In the genomic region with DNA sequence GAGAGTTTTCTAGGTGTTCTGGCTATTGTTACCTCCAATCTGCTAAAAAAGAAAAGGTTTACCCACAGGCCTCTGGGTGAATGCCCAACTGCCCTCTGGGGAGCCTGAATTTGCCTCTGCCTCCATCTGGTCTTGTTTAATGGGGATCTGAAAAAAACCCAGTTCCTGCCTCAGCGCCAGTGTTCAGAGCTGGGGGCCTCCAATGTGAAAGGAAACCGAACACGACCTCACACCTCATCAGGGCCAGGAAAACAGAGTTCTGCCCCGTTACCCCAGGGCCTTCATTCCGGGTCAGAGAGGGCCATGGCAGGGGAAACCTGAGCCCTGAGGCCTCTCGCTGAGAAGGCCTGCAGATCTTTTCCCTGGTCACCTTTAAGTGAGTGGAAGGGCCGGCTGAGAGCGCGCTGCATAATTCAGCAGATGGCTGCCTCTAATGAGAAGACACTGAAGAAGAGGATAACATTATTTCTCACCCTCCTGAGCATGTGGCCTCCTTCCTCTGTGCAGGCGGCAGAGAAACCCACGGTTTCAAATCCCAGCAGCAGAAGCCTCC, we compare ENCODE assay signal across 8 cellular contexts. TPM values are rescaled to one million over a fixed set of nuclear protein-coding genes. Genes with fewer than 3 reads are reported as not detected.
DNase-seq lines count a peak whose midpoint lies in the region; ATAC-seq and TF ChIP-seq lines count a peak whose summit lies in the region.

No MANE protein-coding gene starts in this region.

- no peaks in the 10 kb centered on the region for H3K79me1 ChIP-seq in neuronal stem cell (ENCODE audit: low read depth, low read length)

- ATAC-seq in GM19023 (IDR thresholded peaks at IDR 0.05; ENCODE audit: unreplicated experiment) (peak; percentile 37), left colon (no peak)

- no peak overlapping the region for H3K23ac ChIP-seq in neuronal stem cell (ENCODE audit: low read depth, low read length, poor library complexity)

- intact Hi-C loops in left colon (cut with DNase I, micrococcal nuclease) = no loop called here

- H3K36me3 ChIP-seq in ACC112 (ENCODE audit: insufficient read depth, low read length) = no peaks in the 10 kb centered on the region
- no peaks in the 10 kb centered on the region for H3K36me3 ChIP-seq in neuronal stem cell (replicated peaks in 1 of 2; ENCODE audit: control insufficient read depth in 2 of 2, insufficient read depth in 2 of 2, low read length in 2 of 2)

- H2BK5ac ChIP-seq in neuronal stem cell (ENCODE audit: low read length) = no peak overlapping the region

- H3K27ac Mint-ChIP-seq in brain = peak overlapping the region in 4 of 5 experiments; percentile 77 to 94 (median 94)

- H3K4me1 ChIP-seq in ACC112 (ENCODE audit: control insufficient read depth, insufficient read depth, low read length, unreplicated experiment) (peaks cover 20% of the 10 kb centered on the region), neuronal stem cell (ENCODE audit: control insufficient read depth in 2 of 2, insufficient read depth in 1 of 2, low read depth in 1 of 2, low read length in 2 of 2) (peaks cover 4 to 12% of the 10 kb centered on the region in 2 donors)

- H3K27ac ChIP-seq in ACC112 (ENCODE audit: low read depth, low read length) (peak overlapping the region; percentile 59), neuronal stem cell (replicated peaks; ENCODE audit: low read length) (peak overlapping the region; percentile 39)

- H3K27me3 Mint-ChIP-seq in brain = peaks cover 2% of the 10 kb centered on the region

- no peak overlapping the region for H3K14ac ChIP-seq in neuronal stem cell (ENCODE audit: low read length)

- peaks cover 42% of the 10 kb centered on the region for H3K4me1 Mint-ChIP-seq in brain

- H3K9ac ChIP-seq in neuronal stem cell (ENCODE audit: low read depth, low read length, poor library complexity) = no peak overlapping the region

- H4K8ac ChIP-seq in neuronal stem cell (ENCODE audit: low read depth, low read length) = no peak overlapping the region

- no peak overlapping the region for H3K4me2 ChIP-seq in neuronal stem cell (ENCODE audit: insufficient read depth, low read length, poor library complexity, severe bottlenecking)

- no peak overlapping the region for H4K91ac ChIP-seq in neuronal stem cell (ENCODE audit: low read depth, low read length, poor library complexity)

- H3K18ac ChIP-seq in neuronal stem cell (ENCODE audit: low read length) = no peak overlapping the region

- peaks cover 0 to 14% (median 0%) of the 10 kb centered on the region in 5 experiments for H3K9me3 Mint-ChIP-seq in brain

- H3K27me3 ChIP-seq in ACC112 (ENCODE audit: insufficient read depth, low read length) = no peaks in the 10 kb centered on the region
- H3K27me3 ChIP-seq in neuronal stem cell (ENCODE audit: control insufficient read depth in 3 of 3, insufficient read depth in 3 of 3, low read depth in 1 of 3, low read length in 3 of 3) = no peaks in the 10 kb centered on the region

- no CpG with 5 or more reads among the region's 11 CpGs for WGBS in neuronal stem cell (ENCODE audit: extremely low coverage in 2 of 2, insufficient read length in 2 of 2, insufficient replicate concordance in 1 of 2), 2 donors

- H3K9me3 ChIP-seq in neuronal stem cell (replicated peaks in 1 of 2; ENCODE audit: control insufficient read depth in 2 of 2, insufficient read depth in 1 of 2, low read depth in 1 of 2, low read length in 2 of 2) = no peaks in the 10 kb centered on the region

- no peak overlapping the region for H2AK5ac ChIP-seq in neuronal stem cell (ENCODE audit: low read depth, low read length)

- H3K4me3 ChIP-seq in ACC112 (ENCODE audit: low read depth, low read length) = peak overlapping the region; percentile 16; the same call in 1 of the 2 replicates
- H3K4me3 ChIP-seq in Jurkat, Clone E6-1 (ENCODE audit: low read length) = peak overlapping the region; percentile 49
- H3K4me3 ChIP-seq in neuronal stem cell (ENCODE audit: low read length in 2 of 2) = no peak overlapping the region

- peaks cover 8% of the 10 kb centered on the region for H3K79me2 ChIP-seq in ACC112 (ENCODE audit: control insufficient read depth, insufficient read depth, low read length, unreplicated experiment)

- H3K36me3 Mint-ChIP-seq in brain = peaks cover 4% of the 10 kb centered on the region

- H3K4me3 Mint-ChIP-seq in brain = peak overlapping the region in 4 of 5 experiments; percentile 17 to 65 (median 54)

- H2BK15ac ChIP-seq in neuronal stem cell (ENCODE audit: low read length) = no peak overlapping the region

- no peak for TF ChIP-seq CTCF in brain (conservative IDR thresholded peaks at IDR 0.05)

- no peak overlapping the region for H2BK120ac ChIP-seq in neuronal stem cell (ENCODE audit: low read depth, low read length)

- H2AFZ ChIP-seq in ACC112 (ENCODE audit: low read length, unreplicated experiment) (no peak overlapping the region), neuronal stem cell (ENCODE audit: low read length) (peak overlapping the region; percentile 31)

- no peak overlapping the region for H2BK12ac ChIP-seq in neuronal stem cell (ENCODE audit: low read length)

- no peak for DNase-seq in Jurkat, Clone E6-1 (ENCODE audit: low read depth, low spot score)
- DNase-seq in neuronal stem cell (ENCODE audit: low spot score) (no peak), left colon (no peak), NCI-H774 (lab: John Stamatoyannopoulos, UW) (no peak), foreskin melanocyte (no peak)

- no peak overlapping the region for H3K4ac ChIP-seq in neuronal stem cell (ENCODE audit: low read length)

RNA-seq across cellular contexts. Expression of gene SEPTIN6, which starts 6.8 kb away (rescaled TPM):
- polyA plus RNA-seq in Jurkat, Clone E6-1 (2012; ENCODE audit: insufficient read depth, insufficient read length) = 515 TPM
- 24.0 TPM for polyA plus RNA-seq in brain (ENCODE audit: insufficient read depth, low read depth, low replicate concordance)
- polyA plus RNA-seq in neuronal stem cell (2013, experiment 1 of 2) = 24.3 TPM
- 25.3 TPM for polyA plus RNA-seq in neuronal stem cell (2013, experiment 2 of 2)
- 10 to 100 TPM; 11.8 to 15.8 TPM for total RNA-seq in left colon

Comparison
In these comparisons a context has a peak if more than half of its experiments do, and no peak if none do; other contexts are left out.
1. H3K4me3 ChIP-seq: peak in ACC112 (single experiment) and Jurkat, Clone E6-1 (single experiment); none in neuronal stem cell (0 of 2).